ENCODE assay signal across 33 cellular contexts in the genomic region with DNA sequence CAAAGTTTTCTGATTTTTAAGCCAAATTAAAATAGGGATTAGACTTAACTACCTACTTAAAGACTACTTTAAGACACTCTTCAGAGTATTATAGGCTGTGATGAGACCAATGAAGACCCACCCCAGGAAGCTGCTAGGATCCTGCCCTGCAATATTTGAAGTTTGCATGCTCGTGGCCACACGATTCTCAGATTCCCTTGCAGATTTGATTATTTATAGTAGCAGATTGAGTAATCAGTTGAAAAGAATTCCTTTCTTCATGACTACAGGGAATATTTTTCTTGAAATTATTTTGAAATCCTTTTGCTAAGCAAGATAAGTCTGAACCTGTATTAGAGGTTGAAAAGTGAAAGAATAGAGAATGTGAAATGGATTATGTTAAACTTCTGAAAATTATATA.
DNase-seq lines count a peak whose midpoint lies in the region; ATAC-seq, FAIRE-seq and TF ChIP-seq lines count a peak whose summit lies in the region.
"Had no signal": no experiment of that assay in that cellular context is flagged by ENCODE, and none has a peak within 500 bp of the region (broad histone marks: within the 10 kb centered on the region; RNA-seq: fewer than 3 reads in every experiment).

No MANE protein-coding gene starts in this region.

- peaks cover 13% of the 10 kb centered on the region for H3K4me1 Mint-ChIP-seq in astrocyte (ENCODE audit: low read depth, unreplicated experiment)

- WGBS in adrenal gland, 4 donors = 28 to 47% (median 36%) methylated on average over 2 of the region's 2 CpGs

- H3K27me3 Mint-ChIP-seq in astrocyte (ENCODE audit: low read depth, unreplicated experiment) = no peaks in the 10 kb centered on the region
- H3K27me3 Mint-ChIP-seq: activated naive CD8-positive, alpha-beta T cell treated with anti-CD3 and anti-CD28 coated beads, Interleukin-2, amount 10 ng/mL, durations not matched to agents 7 days and 5 days; brain; natural killer cell treated with Interleukin-12 subunit alpha and Interleukin-12 subunit beta and Interleukin-15 and Interleukin-18, amount 100 ng/mL, for 72 hours had no signal

- H3K36me3 Mint-ChIP-seq in astrocyte (ENCODE audit: low read depth, unreplicated experiment) = no peaks in the 10 kb centered on the region

- FAIRE-seq in astrocyte (lab: Jason Lieb, UNC) = no peak
- FAIRE-seq: colon, GM12878, H1, kidney, small intestine had no signal

- H3K4me1 ChIP-seq in astrocyte (ENCODE audit: insufficient read depth, low read length) (no peaks in the 10 kb centered on the region), adrenal gland (replicated peaks in 1 of 2) (peaks cover 0 to 13% of the 10 kb centered on the region in 2 donors)

- CTCF ChIA-PET in BJ (lab: Yijun Ruan, JAX) = no interaction called here

- no peak overlapping the region for H3K27ac Mint-ChIP-seq in astrocyte (ENCODE audit: unreplicated experiment)
- H3K27ac Mint-ChIP-seq: activated naive CD8-positive, alpha-beta T cell treated with anti-CD3 and anti-CD28 coated beads, Interleukin-2, amount 10 ng/mL, durations not matched to agents 7 days and 5 days; brain had no signal

- H3K36me3 ChIP-seq in BJ (ENCODE audit: control insufficient read depth, insufficient read depth, low read length) = no peaks in the 10 kb centered on the region; the same call in 1 of the 2 replicates
- H3K36me3 ChIP-seq in astrocyte (ENCODE audit: insufficient read depth, low read length) = no peaks in the 10 kb centered on the region
- H3K36me3 ChIP-seq in adrenal gland (replicated peaks in 1 of 2) = no peaks in the 10 kb centered on the region

- H3K9me3 ChIP-seq in astrocyte (ENCODE audit: insufficient read depth, low read depth, low read length) (no peaks in the 10 kb centered on the region), adrenal gland (replicated peaks in 1 of 3) (no peaks in the 10 kb centered on the region)

- no peak overlapping the region for H3K4me2 ChIP-seq in astrocyte (ENCODE audit: low read length)

- H3K4me3 Mint-ChIP-seq in astrocyte (ENCODE audit: unreplicated experiment) = no peak overlapping the region
- H3K4me3 Mint-ChIP-seq: activated naive CD8-positive, alpha-beta T cell treated with anti-CD3 and anti-CD28 coated beads, Interleukin-2, amount 10 ng/mL, durations not matched to agents 7 days and 5 days; brain; natural killer cell treated with Interleukin-12 subunit alpha and Interleukin-12 subunit beta and Interleukin-15 and Interleukin-18, amount 100 ng/mL, for 72 hours had no signal

- DNase-seq in BJ (ENCODE audit: low read depth) (peak; percentile 19), astrocyte (ENCODE audit: low read depth) (peak; percentile 16), fibroblast of mammary gland (ENCODE audit: low read depth) (peak; percentile 12), sciatic nerve (ENCODE audit: low spot score) (no peak), T-helper 2 cell (no peak), adrenal gland (no peak)
- DNase-seq: ACHN; activated CD4-positive, alpha-beta T cell treated with anti-CD3 and anti-CD28 coated beads for 4 hours; activated CD8-positive, alpha-beta memory T cell treated with anti-CD3 and anti-CD28 coated beads for 24 hours; activated effector memory CD4-positive, alpha-beta T cell treated with anti-CD3 and anti-CD28 coated beads, Interleukin-2, amount 50 U/mL, for 16 hours; activated naive CD8-positive, alpha-beta T cell treated with anti-CD3 and anti-CD28 coated beads, Interleukin-2, amount 10 ng/mL, durations not matched to agents 7 days and 5 days; Calu3; DND-41; effector memory CD4-positive, alpha-beta T cell; erythroblast; kidney; NCI-H1048; NCI-H1694 treated with DMSO at 0.1 percent for 48 hours; NCI-H510A; small intestine; stimulated activated CD4-positive, alpha-beta T cell treated with anti-CD3 and anti-CD28 coated beads, Interleukin-1b, Interleukin-23, amount 100 ng/mL, for 48 hours; stimulated activated CD8-positive, alpha-beta memory T cell treated with anti-CD3 and anti-CD28 coated beads, Interleukin-4, amount 100 ng/mL, for 48 hours; trophoblast cell had no signal

- no peak overlapping the region for H3K4me3 ChIP-seq in BJ (ENCODE audit: low read depth, low read length)
- H3K4me3 ChIP-seq in astrocyte (ENCODE audit: insufficient read depth, low read depth, low read length) = no peak overlapping the region
- no peak overlapping the region for H3K4me3 ChIP-seq in fibroblast of mammary gland (ENCODE audit: control insufficient read depth, low read depth, low read length)
- H3K4me3 ChIP-seq in adrenal gland = no peak overlapping the region
- H3K4me3 ChIP-seq: GM12878 had no signal

- no peaks in the 10 kb centered on the region for H3K79me2 ChIP-seq in astrocyte (ENCODE audit: insufficient read depth, low read length)

- POLR2A ChIA-PET in BJ (lab: Charles Lee) = no interaction called here

- TF ChIP-seq CTCF in BJ (IDR thresholded peaks at IDR 0.05; ENCODE audit: insufficient read depth, low read depth, low read length) = no peak
- no peak for TF ChIP-seq CTCF in astrocyte (IDR thresholded peaks at IDR 0.05; ENCODE audit: insufficient read depth, low read depth, low read length)
- no peak for TF ChIP-seq CTCF in fibroblast of mammary gland (conservative IDR thresholded peaks at IDR 0.05; ENCODE audit: control insufficient read depth, insufficient read depth, low read depth, low read length)
- no peak for TF ChIP-seq CTCF in adrenal gland (IDR thresholded peaks at IDR 0.05)

- TF ChIP-seq POLR2A in adrenal gland (IDR thresholded peaks at IDR 0.05) = no peak

- H3K27ac ChIP-seq in astrocyte (ENCODE audit: low read depth, low read length) (no peak overlapping the region), adrenal gland (no peak overlapping the region)
- H3K27ac ChIP-seq: VCaP had no signal

- H4K20me1 ChIP-seq in astrocyte (ENCODE audit: insufficient read depth, low read length) = no peaks in the 10 kb centered on the region

- H3K27me3 ChIP-seq in BJ (ENCODE audit: control insufficient read depth, insufficient read depth, low read length) (no peaks in the 10 kb centered on the region), astrocyte (ENCODE audit: insufficient read depth, low read length) (no peaks in the 10 kb centered on the region), adrenal gland (no peaks in the 10 kb centered on the region)

- ATAC-seq in sciatic nerve = peak; percentile 68
- no peak for ATAC-seq in HG02763 (IDR thresholded peaks at IDR 0.05; ENCODE audit: unreplicated experiment)
- ATAC-seq in GM18868 (IDR thresholded peaks at IDR 0.05; ENCODE audit: unreplicated experiment) = no peak
- ATAC-seq: GM12878; natural killer cell treated with Interleukin-12 subunit alpha and Interleukin-12 subunit beta and Interleukin-15 and Interleukin-18, amount 100 ng/mL, for 72 hours; Right ventricle myocardium inferior; SK-N-SH treated with all-trans-retinoic acid at 6 μM for 48 hours had no signal

- H3K9ac ChIP-seq in astrocyte (ENCODE audit: low read length) = no peak overlapping the region

- intact Hi-C loops in sciatic nerve (cut with DNase I) (no loop called here), adrenal gland (cut with DNase I) (no loop called here)

- no peak overlapping the region for H2AFZ ChIP-seq in astrocyte (ENCODE audit: low read depth, low read length)

- H3K9me3 Mint-ChIP-seq in astrocyte (ENCODE audit: unreplicated experiment) = no peaks in the 10 kb centered on the region
- H3K9me3 Mint-ChIP-seq: natural killer cell treated with Interleukin-12 subunit alpha and Interleukin-12 subunit beta and Interleukin-15 and Interleukin-18, amount 100 ng/mL, for 72 hours had no signal

Comparison
In these comparisons a context has a peak if more than half of its experiments do, and no peak if none do; other contexts are left out.
1. DNase-seq: peak in BJ (single experiment), astrocyte (single experiment) and fibroblast of mammary gland (single experiment); none in sciatic nerve (single experiment), T-helper 2 cell (0 of 5) and adrenal gland (0 of 7).